Comparison of ENCODE assay signal across 8 cellular contexts in genomic region chr6:24283043-24283985, GRCh38.
DNase-seq lines count a peak whose midpoint lies in the region; ATAC-seq and TF ChIP-seq lines count a peak whose summit lies in the region.

No MANE protein-coding gene starts in this region.

- H3K9me3 Mint-ChIP-seq in activated naive CD4-positive, alpha-beta T cell treated with anti-CD3 and anti-CD28 coated beads, Interleukin-2, amount 50 U/mL, for 24 hours = no peaks in the 10 kb centered on the region
- no peaks in the 10 kb centered on the region for H3K9me3 Mint-ChIP-seq in osteocyte (ENCODE audit: unreplicated experiment)

- peaks cover 4% of the 10 kb centered on the region for H3K27me3 Mint-ChIP-seq in activated naive CD4-positive, alpha-beta T cell treated with anti-CD3 and anti-CD28 coated beads, Interleukin-2, amount 50 U/mL, for 24 hours
- peaks cover 7% of the 10 kb centered on the region for H3K27me3 Mint-ChIP-seq in osteocyte (ENCODE audit: unreplicated experiment)

- peak; percentile 81 for ATAC-seq in GM21825 (IDR thresholded peaks at IDR 0.05; ENCODE audit: unreplicated experiment)

- H3K4me3 Mint-ChIP-seq in activated naive CD4-positive, alpha-beta T cell treated with anti-CD3 and anti-CD28 coated beads, Interleukin-2, amount 50 U/mL, for 24 hours = peak overlapping the region; percentile 45
- no peak overlapping the region for H3K4me3 Mint-ChIP-seq in osteocyte (ENCODE audit: unreplicated experiment)

- H3K27ac Mint-ChIP-seq in activated naive CD4-positive, alpha-beta T cell treated with anti-CD3 and anti-CD28 coated beads, Interleukin-2, amount 50 U/mL, for 24 hours = no peak overlapping the region
- no peak overlapping the region for H3K27ac Mint-ChIP-seq in osteocyte (ENCODE audit: unreplicated experiment)

- TF ChIP-seq CTCF in osteocyte (IDR thresholded peaks at IDR 0.05) = peak; percentile 85

- no peaks in the 10 kb centered on the region for H3K36me3 Mint-ChIP-seq in activated naive CD4-positive, alpha-beta T cell treated with anti-CD3 and anti-CD28 coated beads, Interleukin-2, amount 50 U/mL, for 24 hours
- H3K36me3 Mint-ChIP-seq in osteocyte (ENCODE audit: unreplicated experiment) = no peaks in the 10 kb centered on the region

- peaks cover 8% of the 10 kb centered on the region for H3K4me1 Mint-ChIP-seq in activated naive CD4-positive, alpha-beta T cell treated with anti-CD3 and anti-CD28 coated beads, Interleukin-2, amount 50 U/mL, for 24 hours
- H3K4me1 Mint-ChIP-seq in osteocyte (ENCODE audit: unreplicated experiment) = no peaks in the 10 kb centered on the region

- DNase-seq in GF-D8 (lab: John Stamatoyannopoulos, UW) = peak; percentile 64
- peak; percentile 61 for DNase-seq in HuH-7.5 (ENCODE audit: low spot score)
- DNase-seq in NOMO-1 treated with DMSO at 0.1 percent for 48 hours (lab: John Stamatoyannopoulos, UW; ENCODE audit: unreplicated experiment) = peak; percentile 71
- peak; percentile 60 for DNase-seq in globus pallidus (ENCODE audit: low spot score)
- no peak for DNase-seq in osteocyte (ENCODE audit: extremely low spot score, unreplicated experiment)
- DNase-seq in activated CD8-positive, alpha-beta memory T cell treated with anti-CD3 and anti-CD28 coated beads, Interleukin-2, amount 50 U/mL, for 4 hours = no peak

Comparison
In these comparisons a context has a peak if more than half of its experiments do, and no peak if none do; other contexts are left out.
1. DNase-seq: peak in GF-D8 (single experiment), HuH-7.5 (single experiment), NOMO-1 treated with DMSO at 0.1 percent for 48 hours (single experiment) and globus pallidus (single experiment); none in osteocyte (single experiment) and activated CD8-positive, alpha-beta memory T cell treated with anti-CD3 and anti-CD28 coated beads, Interleukin-2, amount 50 U/mL, for 4 hours (single experiment).